Comparison of ENCODE assay signal across 8 cellular contexts in the genomic region with DNA sequence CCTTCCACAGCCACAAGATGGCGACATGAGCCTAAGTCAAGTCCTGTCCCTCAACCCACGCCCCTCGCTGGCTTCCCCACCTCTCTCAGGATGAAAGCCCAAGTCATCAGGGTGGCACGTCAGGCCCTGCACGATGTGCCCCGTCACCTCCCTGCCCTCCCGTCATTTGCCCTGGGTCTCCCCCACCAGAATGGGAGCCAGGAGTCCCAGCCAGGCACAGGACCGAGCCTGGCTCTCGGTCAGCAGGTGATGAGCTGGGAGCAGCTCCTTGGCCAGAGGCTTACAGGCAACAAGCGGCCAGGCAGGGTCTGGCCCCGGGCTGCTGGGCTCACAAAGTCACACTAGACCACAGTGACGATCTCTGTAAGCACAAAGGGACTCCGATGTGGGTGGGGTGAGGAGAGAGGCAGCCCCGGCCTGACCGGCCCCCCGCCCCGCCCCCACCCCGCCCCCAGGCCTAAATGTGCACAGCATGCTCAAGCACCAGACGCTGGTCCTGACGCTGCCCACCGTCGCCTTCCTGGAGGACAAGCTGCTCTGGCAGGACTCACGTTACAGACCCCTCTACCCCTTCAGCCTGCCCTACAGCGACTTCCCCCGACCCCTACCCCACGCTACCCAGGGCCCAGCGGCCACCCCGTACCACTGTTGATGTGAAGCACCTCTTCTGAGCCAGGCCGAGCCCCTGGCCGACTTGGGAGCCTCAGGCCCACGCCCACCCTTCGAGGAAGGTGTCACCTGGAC. TPM values are rescaled to one million over a fixed set of nuclear protein-coding genes. Genes with fewer than 3 reads are reported as not detected.
DNase-seq lines count a peak whose midpoint lies in the region; ATAC-seq and TF ChIP-seq lines count a peak whose summit lies in the region.

No MANE protein-coding gene starts in this region.

- H3F3A ChIP-seq in neural cell (ENCODE audit: insufficient read depth, low read length, poor library complexity, severe bottlenecking), result no peaks in the 10 kb centered on the region

- DNase-seq in COR-L47 (lab: John Stamatoyannopoulos, UW), result peak; percentile 82
- peak; percentile 90 for DNase-seq in Jurkat, Clone E6-1 (ENCODE audit: low read depth, low spot score)
- DNase-seq in Panc1 (ENCODE audit: low read depth, low spot score), result peak; percentile 46
- DNase-seq in activated T-cell treated with anti-CD3 and anti-CD28 coated beads, Interleukin-2, amount 50 U/mL, for 1 hour, result peak; percentile 82
- peak; percentile 84 for DNase-seq in fibroblast of mammary gland (ENCODE audit: low read depth)
- DNase-seq in stimulated activated naive CD8-positive, alpha-beta T cell treated with anti-CD3 and anti-CD28 coated beads, Interleukin-15, Interleukin-2, amounts not matched to agents 100 U/mL and 50 U/mL, for 24 hours, result peak; percentile 95
- DNase-seq in mesenteric fat pad (ENCODE audit: low spot score), result no peak

- no TSS peak for BruUV-seq in Panc1 (replicated peaks; lab: Mats Ljungman, UMichigan)

- intact Hi-C loops in Panc1 (cut with micrococcal nuclease; ENCODE audit: unreplicated experiment), result loop anchor here (5.0 kb wide), 1 partner anchor 128 kb away; no protein-coding TSS in a partner anchor

- no peaks in the 10 kb centered on the region for H3K9me2 ChIP-seq in neural cell (ENCODE audit: insufficient read depth, low read length)

- TF ChIP-seq CTCF in Panc1 (IDR thresholded peaks at IDR 0.05) (peak; percentile 81; the same call in 1 of the 2 replicates), fibroblast of mammary gland (conservative IDR thresholded peaks at IDR 0.05; ENCODE audit: control insufficient read depth, insufficient read depth, low read depth, low read length) (peak; percentile 73), neural cell (IDR thresholded peaks at IDR 0.05; ENCODE audit: poor library complexity, severe bottlenecking) (peak; percentile 82)

- H3K9ac ChIP-seq in neural cell (ENCODE audit: low read length), result no peak overlapping the region

- no peak for TF ChIP-seq EP300 in neural cell (conservative IDR thresholded peaks at IDR 0.05; ENCODE audit: poor library complexity, severe bottlenecking)

- H3K27ac ChIP-seq in Panc1 (ENCODE audit: low read length) (no peak overlapping the region), neural cell (ENCODE audit: low read length) (no peak overlapping the region)

- H3K36me3 ChIP-seq in Panc1 (ENCODE audit: control insufficient read depth, insufficient read depth, low read length), result no peaks in the 10 kb centered on the region
- H3K36me3 ChIP-seq in neural cell (ENCODE audit: insufficient read depth, low read length), result no peaks in the 10 kb centered on the region

- H2AFZ ChIP-seq in neural cell (ENCODE audit: low read depth, low read length), result no peak overlapping the region

- in situ Hi-C loops in Panc1 (cut with HindIII; ENCODE audit: low pct_unique_long_range_greater_than_20kb, low sequenced_read_pairs), result no loop called here

- no peak overlapping the region for H3K4me2 ChIP-seq in neural cell (ENCODE audit: low read length)

- no peak overlapping the region for H3K4me3 ChIP-seq in Jurkat, Clone E6-1 (ENCODE audit: low read length)
- H3K4me3 ChIP-seq in Panc1 (ENCODE audit: low read depth in 2 of 2, low read length in 2 of 2), result no peak overlapping the region
- H3K4me3 ChIP-seq in fibroblast of mammary gland (ENCODE audit: control insufficient read depth, low read depth, low read length), result no peak overlapping the region
- no peak overlapping the region for H3K4me3 ChIP-seq in neural cell (ENCODE audit: low read length)

- peak; percentile 77 for TF ChIP-seq RAD21 in neural cell (conservative IDR thresholded peaks at IDR 0.05)

- no peaks in the 10 kb centered on the region for H3K9me3 ChIP-seq in Panc1 (ENCODE audit: control insufficient read depth, insufficient read depth, low read depth, low read length)
- no peaks in the 10 kb centered on the region for H3K9me3 ChIP-seq in neural cell (ENCODE audit: low read length)

- H3K27me3 ChIP-seq in Panc1 (ENCODE audit: control insufficient read depth, insufficient read depth, low read length) (no peaks in the 10 kb centered on the region), neural cell (ENCODE audit: insufficient read depth, low read depth, low read length) (no peaks in the 10 kb centered on the region)

- CTCF ChIA-PET in Panc1 (lab: Charles Lee), result interaction anchor here (0.6 to 1.8 kb wide), 12 partner anchors 10 to 226 kb away, joined by 3 to 13 read pairs (median 4); partner anchors contain the start of genes ICAM1 and ICAM5

- H3K79me2 ChIP-seq in neural cell (replicated peaks; ENCODE audit: insufficient read depth, low read length), result no peaks in the 10 kb centered on the region

- no peaks in the 10 kb centered on the region for H4K20me1 ChIP-seq in neural cell (ENCODE audit: insufficient read depth)

- POLR2A ChIA-PET in Panc1 (lab: Charles Lee), result interaction anchor here (0.6 to 1.3 kb wide), 5 partner anchors 27 to 129 kb away, joined by 3 to 6 read pairs (median 3); partner anchors contain the start of gene TYK2

- peak; percentile 75 for ATAC-seq in Panc1
- peak; percentile 76 for ATAC-seq in stimulated activated naive CD8-positive, alpha-beta T cell treated with anti-CD3 and anti-CD28 coated beads, Interleukin-15, Interleukin-2, amounts not matched to agents 100 U/mL and 50 U/mL, for 24 hours

- H3K4me1 ChIP-seq in Panc1 (ENCODE audit: control insufficient read depth, insufficient read depth, low read length), result peaks cover 6% of the 10 kb centered on the region; the same call in 1 of the 2 replicates

TF ChIP-seq in neural cell, 6 proteins besides CTCF, POLR2A, EP300 and RAD21:
- TF ChIP-seq EZH2 (IDR thresholded peaks at IDR 0.05; ENCODE audit: borderline replicate concordance, insufficient read depth, low read length, poor library complexity, severe bottlenecking), result no peak
- TF ChIP-seq TAF1 (IDR thresholded peaks at IDR 0.05; ENCODE audit: low read depth), result no peak
- TF ChIP-seq POLR2AphosphoS5 (IDR thresholded peaks at IDR 0.05), result no peak
- peak; percentile 30 for TF ChIP-seq MXI1 (conservative IDR thresholded peaks at IDR 0.05; ENCODE audit: poor library complexity, severe bottlenecking)
- peak; percentile 78 for TF ChIP-seq SMC3 (conservative IDR thresholded peaks at IDR 0.05; ENCODE audit: poor library complexity)

RNA-seq across cellular contexts. Expression of gene MRPL4, which starts 7.3 kb away (rescaled TPM):
- 106 TPM for polyA plus RNA-seq in Jurkat, Clone E6-1 (2012; ENCODE audit: insufficient read depth, insufficient read length)
- total RNA-seq in Panc1 (2021; ENCODE audit: unreplicated experiment) (62.8 TPM), mesenteric fat pad (54.5 TPM)
- polyA plus RNA-seq in Panc1 (2012; ENCODE audit: insufficient read length), result 86.5 TPM
- 27.1 and 27.2 TPM in 2 replicates for polyA plus RNA-seq in neural cell
- 11.6 and 17.8 TPM in 2 replicates for polyA minus RNA-seq in neural cell

RNA-seq across cellular contexts. Expression of gene ICAM1, which starts 11.6 kb away (rescaled TPM):
- polyA plus RNA-seq in Jurkat, Clone E6-1 (2012; ENCODE audit: insufficient read depth, insufficient read length), result 4.1 TPM
- total RNA-seq in Panc1 (2021; ENCODE audit: unreplicated experiment), result 136 TPM
- 279 TPM for polyA plus RNA-seq in Panc1 (2012; ENCODE audit: insufficient read length)
- polyA plus RNA-seq in neural cell, result not detected in 2 replicates
- not detected in 2 replicates for polyA minus RNA-seq in neural cell
- 77.1 TPM for total RNA-seq in mesenteric fat pad

RNA-seq across cellular contexts. Expression of gene ICAM4, which starts 27.4 kb away (rescaled TPM):
- polyA plus RNA-seq in Jurkat, Clone E6-1 (2012; ENCODE audit: insufficient read depth, insufficient read length), result 11.5 TPM
- 2.8 TPM for total RNA-seq in Panc1 (2021; ENCODE audit: unreplicated experiment)
- 4.8 TPM for polyA plus RNA-seq in Panc1 (2012; ENCODE audit: insufficient read length)
- not detected in 2 replicates for polyA plus RNA-seq in neural cell
- not detected in 2 replicates for polyA minus RNA-seq in neural cell
- 2.3 TPM for total RNA-seq in mesenteric fat pad

RNA-seq across cellular contexts. Expression of gene S1PR2, which starts 28.2 kb away (rescaled TPM):
- 1.5 TPM for polyA plus RNA-seq in Jurkat, Clone E6-1 (2012; ENCODE audit: insufficient read depth, insufficient read length)
- total RNA-seq in Panc1 (2021; ENCODE audit: unreplicated experiment) (2.9 TPM), mesenteric fat pad (13.3 TPM)
- polyA plus RNA-seq in Panc1 (2012; ENCODE audit: insufficient read length), result 0.92 TPM
- 6.7 and 7.5 TPM in 2 replicates for polyA plus RNA-seq in neural cell
- polyA minus RNA-seq in neural cell, result 12.2 and 12.3 TPM in 2 replicates

RNA-seq across cellular contexts. Expression of gene ICAM5, which starts 30.4 kb away (rescaled TPM):
- polyA plus RNA-seq in Jurkat, Clone E6-1 (2012; ENCODE audit: insufficient read depth, insufficient read length), result 11.3 TPM
- total RNA-seq in Panc1 (2021; ENCODE audit: unreplicated experiment), result 19.5 TPM
- 20.4 TPM for polyA plus RNA-seq in Panc1 (2012; ENCODE audit: insufficient read length)
- polyA plus RNA-seq in neural cell, result 2.3 and 4.1 TPM in 2 replicates
- 2.9 and 3.7 TPM in 2 replicates for polyA minus RNA-seq in neural cell
- total RNA-seq in mesenteric fat pad, result 1.2 TPM
